ENCODE assay signal across 8 cellular contexts in genomic region chr14:50336428-50336827, GRCh38.
DNase-seq lines count a peak whose midpoint lies in the region; ATAC-seq and TF ChIP-seq lines count a peak whose summit lies in the region.

No MANE protein-coding gene starts in this region.

- no peaks in the 10 kb centered on the region for H3K27me3 Mint-ChIP-seq in central memory CD8-positive, alpha-beta T cell
- no peaks in the 10 kb centered on the region for H3K27me3 Mint-ChIP-seq in nephron (ENCODE audit: low read depth)

- H3K36me3 Mint-ChIP-seq in central memory CD8-positive, alpha-beta T cell (ENCODE audit: insufficient read depth): peaks cover 12% of the 10 kb centered on the region
- no peaks in the 10 kb centered on the region for H3K36me3 Mint-ChIP-seq in nephron (ENCODE audit: low read depth)

- no peaks in the 10 kb centered on the region for H3K9me3 Mint-ChIP-seq in central memory CD8-positive, alpha-beta T cell
- H3K9me3 Mint-ChIP-seq in nephron: no peaks in the 10 kb centered on the region

- DNase-seq in AG10803 (ENCODE audit: low read depth) (no peak), NCI-H2196 treated with DMSO at 0.1 percent for 48 hours (lab: John Stamatoyannopoulos, UW; ENCODE audit: unreplicated experiment) (no peak), hepatic stellate cell (ENCODE audit: low spot score) (no peak)
- no peak for DNase-seq in central memory CD8-positive, alpha-beta T cell (ENCODE audit: low spot score in 2 of 2)

- ATAC-seq in HG03460 (IDR thresholded peaks at IDR 0.05; ENCODE audit: unreplicated experiment) (peak; percentile 29), GM18868 (IDR thresholded peaks at IDR 0.05; ENCODE audit: unreplicated experiment) (no peak), HG03108 (IDR thresholded peaks at IDR 0.05; ENCODE audit: unreplicated experiment) (no peak)
- ATAC-seq in central memory CD8-positive, alpha-beta T cell (replicated peaks; ENCODE audit: extremely low read depth, poor library complexity, severe bottlenecking): no peak

- H3K4me1 Mint-ChIP-seq in central memory CD8-positive, alpha-beta T cell: peaks cover 9% of the 10 kb centered on the region
- peaks cover 19% of the 10 kb centered on the region for H3K4me1 Mint-ChIP-seq in nephron

- peak overlapping the region; percentile 29 for H3K4me3 ChIP-seq in AG10803 (ENCODE audit: low read length)

- TF ChIP-seq CTCF in AG10803 (conservative IDR thresholded peaks at IDR 0.05; ENCODE audit: low read length): no peak
- no peak for TF ChIP-seq CTCF in nephron (IDR thresholded peaks at IDR 0.05; ENCODE audit: unreplicated experiment in 3 of 3)

- H3K4me3 Mint-ChIP-seq in central memory CD8-positive, alpha-beta T cell: peak overlapping the region; percentile 44
- H3K4me3 Mint-ChIP-seq in nephron: no peak overlapping the region

- H3K27ac Mint-ChIP-seq in central memory CD8-positive, alpha-beta T cell (ENCODE audit: low read depth): peak overlapping the region; percentile 79
- H3K27ac Mint-ChIP-seq in nephron: peak overlapping the region; percentile 92 to 95 (median 95)
